ENCODE assay signal across 25 cellular contexts in genomic region chr2:46570396-46570795, GRCh38. TPM values are rescaled to one million over a fixed set of nuclear protein-coding genes. Genes with fewer than 3 reads are reported as not detected.
DNase-seq lines count a peak whose midpoint lies in the region; ATAC-seq, FAIRE-seq and TF ChIP-seq lines count a peak whose summit lies in the region.
"Had no signal": no experiment of that assay in that cellular context is flagged by ENCODE, and none has a peak within 500 bp of the region (broad histone marks: within the 10 kb centered on the region; RNA-seq: fewer than 3 reads in every experiment).

No MANE protein-coding gene starts in this region.

- CTCF ChIA-PET in GM12878 (lab: Yijun Ruan, JAX), result interaction anchor here (1.0 to 3.2 kb wide), 6 partner anchors 14 to 112 kb away, joined by 3 to 44 read pairs (median 6); no protein-coding TSS in a partner anchor
- CTCF ChIA-PET in PC-9 (lab: Charles Lee), result no interaction called here

- H3K79me2 ChIP-seq in GM12878 (ENCODE audit: control insufficient read depth, insufficient read depth, low read length), result peaks cover 29% of the 10 kb centered on the region
- no peaks in the 10 kb centered on the region for H3K79me2 ChIP-seq in PC-9 (ENCODE audit: low read depth)

- RAD21 ChIA-PET in GM12878 (lab: Charles Lee; ENCODE audit: unreplicated experiment), result interaction anchor here (1.0 to 5.7 kb wide), 6 partner anchors 23 to 100 kb away, joined by 3 to 127 read pairs (median 10); no protein-coding TSS in a partner anchor

- no peaks in the 10 kb centered on the region for H3F3A ChIP-seq in PC-9 (ENCODE audit: insufficient read depth, low read depth)

- TF ChIP-seq EP300 in GM12878 (IDR thresholded peaks at IDR 0.05; ENCODE audit: borderline replicate concordance in 1 of 2, control insufficient read depth in 1 of 2, low read depth in 2 of 2, low read length in 2 of 2), result no peak
- no peak for TF ChIP-seq EP300 in sigmoid colon (IDR thresholded peaks at IDR 0.05)

- H3K4me1 ChIP-seq in GM12878 (ENCODE audit: control insufficient read depth, insufficient read depth, low read length) (peaks cover 82% of the 10 kb centered on the region), sigmoid colon (peaks cover 0 to 96% (median 80%) of the 10 kb centered on the region in 4 donors), PC-9 (replicated peaks; ENCODE audit: insufficient read depth) (no peaks in the 10 kb centered on the region)

- peak overlapping the region; percentile 91 for H3K4me2 ChIP-seq in GM12878 (ENCODE audit: control insufficient read depth, insufficient read depth)
- no peak overlapping the region for H3K4me2 ChIP-seq in PC-9
- H3K4me2 ChIP-seq: GM23338, KMS-11 had no signal

- no peaks in the 10 kb centered on the region for H3K27me3 Mint-ChIP-seq in stimulated activated naive CD8-positive, alpha-beta T cell treated with anti-CD3 and anti-CD28 coated beads, Interleukin-15, Interleukin-2, amounts not matched to agents 100 ng/mL and 50 ng/mL, for 24 hours
- H3K27me3 Mint-ChIP-seq: CD4-positive, CD25-positive, alpha-beta regulatory T cell; T-cell had no signal

- H2AFZ ChIP-seq in GM12878 (ENCODE audit: control insufficient read depth, low read depth, low read length), result peak overlapping the region; percentile 55; the same call in 1 of the 2 replicates
- H2AFZ ChIP-seq in PC-9, result no peak overlapping the region
- H2AFZ ChIP-seq: GM23338 had no signal

- H3K36me3 Mint-ChIP-seq in stimulated activated naive CD8-positive, alpha-beta T cell treated with anti-CD3 and anti-CD28 coated beads, Interleukin-15, Interleukin-2, amounts not matched to agents 100 ng/mL and 50 ng/mL, for 24 hours (ENCODE audit: low read depth), result peaks cover 9% of the 10 kb centered on the region

- in situ Hi-C loops in GM12878 (cut with MboI), result no loop called here

- 27% methylated on average over 3 of the region's 3 CpGs for WGBS in GM12878 (ENCODE audit: insufficient coverage, insufficient replicate concordance, low lambda C conversion rate, missing lambda C conversion rate)
- 76 to 89% methylated on average over 3 of the region's 3 CpGs for WGBS in sigmoid colon, 2 donors

- TF ChIP-seq CTCF in GM12878 (IDR thresholded peaks at IDR 0.05 in 2 of 3, conservative IDR thresholded peaks at IDR 0.05 in 1 of 3; ENCODE audit: control insufficient read depth in 2 of 3, extremely low read depth in 1 of 3, insufficient read depth in 1 of 3, low read depth in 3 of 3, low read length in 3 of 3) (no peak), sigmoid colon (IDR thresholded peaks at IDR 0.05) (no peak), PC-9 (conservative IDR thresholded peaks at IDR 0.05) (no peak)

- no peak for DNase-seq in stimulated activated naive CD8-positive, alpha-beta T cell treated with anti-CD3 and anti-CD28 coated beads, Interleukin-15, Interleukin-2, amounts not matched to agents 100 U/mL and 50 U/mL, for 24 hours
- DNase-seq in GM12878 (ENCODE audit: low read depth, low spot score) (no peak), sigmoid colon (no peak), hypothalamus (lab: John Stamatoyannopoulos, UW) (no peak), NCI-H345 (lab: John Stamatoyannopoulos, UW) (no peak), superior temporal gyrus (ENCODE audit: extremely low spot score) (no peak), PC-9 (no peak)
- DNase-seq: activated gamma-delta T cell; CD4-positive, CD25-positive, alpha-beta regulatory T cell; central memory CD4-positive, alpha-beta T cell; erythroblast; left colon; NCI-H1048; NCI-H2029; NCI-H446; NK-92 treated with Interleukin-12 subunit alpha and Interleukin-12 subunit beta, amount 100 ng/mL, for 24 hours; retina; stimulated activated naive CD4-positive, alpha-beta T cell; T-cell had no signal

- POLR2A ChIA-PET in GM12878 (lab: Charles Lee), result interaction anchor here (1.2 to 6.4 kb wide), 4 partner anchors 18 to 72 kb away, joined by 3 to 91 read pairs (median 7); no protein-coding TSS in a partner anchor
- POLR2A ChIA-PET in PC-9 (lab: Charles Lee; ENCODE audit: unreplicated experiment), result no interaction called here

- H3K27ac ChIP-seq in GM12878 (ENCODE audit: control insufficient read depth, insufficient read depth) (peak overlapping the region; percentile 97), sigmoid colon (peak overlapping the region; percentile 72 to 83 (median 75)), PC-9 (no peak overlapping the region)
- H3K27ac ChIP-seq: KMS-11 had no signal

- no peak for FAIRE-seq in GM12878 (lab: Jason Lieb, UNC)
- FAIRE-seq: frontal cortex had no signal

- peak overlapping the region; percentile 70 for H3K9ac ChIP-seq in GM12878 (ENCODE audit: control insufficient read depth, insufficient read depth, low read length)
- H3K9ac ChIP-seq: KMS-11 had no signal

- no TSS peak for BruUV-seq in GM12878 (replicated peaks; lab: Mats Ljungman, UMichigan)
- no TSS peak for BruUV-seq in PC-9 (replicated peaks; lab: Mats Ljungman, UMichigan)

- H3K36me3 ChIP-seq in GM12878 (ENCODE audit: control insufficient read depth in 2 of 2, insufficient read depth in 2 of 2, low read length in 1 of 2) (peaks cover 0 to 2% of the 10 kb centered on the region in 2 experiments; a peak in 1 of 4 replicates), sigmoid colon (no peaks in the 10 kb centered on the region), PC-9 (ENCODE audit: low read depth) (no peaks in the 10 kb centered on the region)
- H3K36me3 ChIP-seq: neutrophil had no signal

- peak overlapping the region; percentile 41; the same call in 1 of the 2 replicates for H3K4me3 ChIP-seq in GM12878
- no peak overlapping the region for H3K4me3 ChIP-seq in sigmoid colon
- H3K4me3 ChIP-seq in PC-9, result no peak overlapping the region
- H3K4me3 ChIP-seq: GM23338 had no signal

- ATAC-seq in stimulated activated naive CD8-positive, alpha-beta T cell treated with anti-CD3 and anti-CD28 coated beads, Interleukin-15, Interleukin-2, amounts not matched to agents 100 U/mL and 50 U/mL, for 24 hours, result no peak
- ATAC-seq in GM12878, result no peak
- ATAC-seq: GM23338, left colon, T-cell had no signal

- TF ChIP-seq POLR2A in GM12878 (IDR thresholded peaks at IDR 0.05; ENCODE audit: low read depth, low read length) (no peak), sigmoid colon (IDR thresholded peaks at IDR 0.05) (no peak)

- intact Hi-C loops in GM12878 (cut with micrococcal nuclease; ENCODE audit: unreplicated experiment) (no loop called here), sigmoid colon (cut with DNase I) (no loop called here), PC-9 (cut with micrococcal nuclease; ENCODE audit: unreplicated experiment) (no loop called here)

- H3K4me1 Mint-ChIP-seq in stimulated activated naive CD8-positive, alpha-beta T cell treated with anti-CD3 and anti-CD28 coated beads, Interleukin-15, Interleukin-2, amounts not matched to agents 100 ng/mL and 50 ng/mL, for 24 hours (ENCODE audit: low read depth), result peaks cover 55% of the 10 kb centered on the region

- no peak for TF ChIP-seq RAD21 in GM12878 (IDR thresholded peaks at IDR 0.05; ENCODE audit: insufficient read depth, low read depth, low read length)

- no peaks in the 10 kb centered on the region for H3K9me3 Mint-ChIP-seq in stimulated activated naive CD8-positive, alpha-beta T cell treated with anti-CD3 and anti-CD28 coated beads, Interleukin-15, Interleukin-2, amounts not matched to agents 100 ng/mL and 50 ng/mL, for 24 hours
- H3K9me3 Mint-ChIP-seq: CD4-positive, CD25-positive, alpha-beta regulatory T cell; GM23338; mesothelial cell of epicardium; T-cell had no signal

- H3K27ac Mint-ChIP-seq in stimulated activated naive CD8-positive, alpha-beta T cell treated with anti-CD3 and anti-CD28 coated beads, Interleukin-15, Interleukin-2, amounts not matched to agents 100 ng/mL and 50 ng/mL, for 24 hours, result peak overlapping the region; percentile 22
- H3K27ac Mint-ChIP-seq: GM23338, mesothelial cell of epicardium had no signal

- H3K27me3 ChIP-seq in GM12878 (replicated peaks in 1 of 2; ENCODE audit: control insufficient read depth in 2 of 2, insufficient read depth in 2 of 2, low read length in 1 of 2) (no peaks in the 10 kb centered on the region), sigmoid colon (no peaks in the 10 kb centered on the region), PC-9 (ENCODE audit: insufficient read depth, low read depth) (no peaks in the 10 kb centered on the region)
- H3K27me3 ChIP-seq: neutrophil had no signal

- SMC1A ChIA-PET in GM12878 (lab: Charles Lee; ENCODE audit: uncharacterized antibody, unreplicated experiment), result interaction anchor here (1.1 to 9.1 kb wide), 12 partner anchors 13 to 100 kb away, joined by 3 to 188 read pairs (median 12); no protein-coding TSS in a partner anchor

- H3K9me2 ChIP-seq in PC-9 (ENCODE audit: insufficient read depth), result no peaks in the 10 kb centered on the region

- no peaks in the 10 kb centered on the region for H3K9me3 ChIP-seq in GM12878 (replicated peaks; ENCODE audit: control insufficient read depth, insufficient read depth, low read length)
- no peaks in the 10 kb centered on the region for H3K9me3 ChIP-seq in sigmoid colon
- H3K9me3 ChIP-seq in PC-9 (ENCODE audit: insufficient read depth, low read depth), result no peaks in the 10 kb centered on the region
- H3K9me3 ChIP-seq: neutrophil had no signal

- H3K4me3 Mint-ChIP-seq in stimulated activated naive CD8-positive, alpha-beta T cell treated with anti-CD3 and anti-CD28 coated beads, Interleukin-15, Interleukin-2, amounts not matched to agents 100 ng/mL and 50 ng/mL, for 24 hours, result no peak overlapping the region
- H3K4me3 Mint-ChIP-seq: CD4-positive, CD25-positive, alpha-beta regulatory T cell; GM23338; mesothelial cell of epicardium; T-cell had no signal

- H4K20me1 ChIP-seq in GM12878 (ENCODE audit: control insufficient read depth, insufficient read depth) (no peaks in the 10 kb centered on the region), PC-9 (ENCODE audit: insufficient read depth) (no peaks in the 10 kb centered on the region)

RNA-seq across cellular contexts. Expression of gene ATP6V1E2, which starts 28.0 kb away (rescaled TPM):
- total RNA-seq in GM12878 (2013; cell fraction: nucleolus; rRNA removed), result 14.5 and 16.0 TPM in 2 replicates
- total RNA-seq in GM12878 (2014; rRNA removed) (7.5 and 8.8 TPM in 2 replicates), GM12878 (2014; rRNA removed; fragmentation: Illumina TruSeq; extraction: Trizol) (7.9 and 8.3 TPM in 2 replicates), GM12878 (2021) (6.8 and 8.9 TPM in 2 replicates), sigmoid colon (1 to 10 TPM; 1.9 to 7.1 (median 3.6) TPM), PC-9 (2021) (23.9 and 24.1 TPM in 2 replicates)
- 5.3 TPM for polyA plus RNA-seq in GM12878 (2011; ENCODE audit: low read depth)
- polyA plus RNA-seq in GM12878 (2011; rRNA removed) (8.2 and 9.4 TPM in 2 replicates), GM12878 (2014; fragmentation: Illumina TruSeq; extraction: Trizol) (8.6 and 9.0 TPM in 2 replicates), GM12878 (2014; fragmentation: Nextera tagmentation; extraction: Ambion mirVana) (1 to 10 TPM; 2.7 to 3.9 TPM), GM12878 (2014; rRNA removed) (5.9 and 6.4 TPM in 2 replicates), GM12878 (2016; fragmentation: Nextera tagmentation; extraction: Ambion mirVana) (1 to 10 TPM; 5.4 to 6.7 TPM), sigmoid colon (1 to 10 TPM; 1.8 to 4.3 (median 2.1) TPM)
- 8.1 and 8.3 TPM in 2 replicates for polyA plus RNA-seq in GM12878 (2011; cell fraction: cytosol; rRNA removed)
- polyA plus RNA-seq in GM12878 (2011; cell fraction: nucleus; rRNA removed), result 9.7 and 10.9 TPM in 2 replicates
- 7.6 and 9.1 TPM in 2 replicates for polyA plus RNA-seq in GM12878 (2012)
- 8.4 and 9.1 TPM in 2 replicates for polyA minus RNA-seq in GM12878 (2011; rRNA and poly(A)+ RNA removed)
- 4.2 and 6.7 TPM in 2 replicates for polyA minus RNA-seq in GM12878 (2011; cell fraction: cytosol; rRNA and poly(A)+ RNA removed)
- 6.5 and 9.8 TPM in 2 replicates for polyA minus RNA-seq in GM12878 (2011; cell fraction: nucleus; rRNA and poly(A)+ RNA removed)

RNA-seq across cellular contexts. Expression of gene RHOQ, which starts 28.1 kb away (rescaled TPM):
- 132 and 135 TPM in 2 replicates for total RNA-seq in GM12878 (2013; cell fraction: nucleolus; rRNA removed)
- total RNA-seq in GM12878 (2014; rRNA removed), result 23.6 and 26.9 TPM in 2 replicates
- total RNA-seq in GM12878 (2014; rRNA removed; fragmentation: Illumina TruSeq; extraction: Trizol), result 30.9 and 32.2 TPM in 2 replicates
- 25.6 and 28.3 TPM in 2 replicates for total RNA-seq in GM12878 (2021)
- 26.9 TPM for polyA plus RNA-seq in GM12878 (2011; ENCODE audit: low read depth)
- 79.6 and 87.5 TPM in 2 replicates for polyA plus RNA-seq in GM12878 (2011; rRNA removed)
- 38.2 and 51.3 TPM in 2 replicates for polyA plus RNA-seq in GM12878 (2011; cell fraction: cytosol; rRNA removed)
- polyA plus RNA-seq in GM12878 (2011; cell fraction: nucleus; rRNA removed), result 113 and 146 TPM in 2 replicates
- 48.1 and 55.1 TPM in 2 replicates for polyA plus RNA-seq in GM12878 (2012)
- polyA plus RNA-seq in GM12878 (2014; fragmentation: Illumina TruSeq; extraction: Trizol), result 39.3 and 43.3 TPM in 2 replicates
- 10 to 100 TPM; 11.7 to 12.2 TPM for polyA plus RNA-seq in GM12878 (2014; fragmentation: Nextera tagmentation; extraction: Ambion mirVana)
- 24.0 and 25.7 TPM in 2 replicates for polyA plus RNA-seq in GM12878 (2014; rRNA removed)
- polyA plus RNA-seq in GM12878 (2016; fragmentation: Nextera tagmentation; extraction: Ambion mirVana), result 1 to 10 TPM; 4.6 to 6.0 TPM
- 45.8 and 52.7 TPM in 2 replicates for polyA minus RNA-seq in GM12878 (2011; rRNA and poly(A)+ RNA removed)
- 14.4 and 17.3 TPM in 2 replicates for polyA minus RNA-seq in GM12878 (2011; cell fraction: cytosol; rRNA and poly(A)+ RNA removed)
- 60.0 and 84.1 TPM in 2 replicates for polyA minus RNA-seq in GM12878 (2011; cell fraction: nucleus; rRNA and poly(A)+ RNA removed)
- 100 to 1,000 TPM; 124 to 146 (median 136) TPM for total RNA-seq in sigmoid colon
- polyA plus RNA-seq in sigmoid colon, result 10 to 100 TPM; 17.1 to 37.2 (median 24.7) TPM
- total RNA-seq in PC-9 (2021), result 19.5 and 19.7 TPM in 2 replicates

RNA-seq across cellular contexts. Expression of gene PIGF, which starts 46.4 kb away (rescaled TPM):
- 113 and 119 TPM in 2 replicates for total RNA-seq in GM12878 (2013; cell fraction: nucleolus; rRNA removed)
- total RNA-seq in GM12878 (2014; rRNA removed) (17.5 and 26.9 TPM in 2 replicates), GM12878 (2014; rRNA removed; fragmentation: Illumina TruSeq; extraction: Trizol) (18.8 and 21.1 TPM in 2 replicates), GM12878 (2021) (19.7 and 19.8 TPM in 2 replicates), sigmoid colon (10 to 100 TPM in 2 of 4 donors, 1 to 10 TPM in 2; 5.4 to 13.2 (median 10.8) TPM), PC-9 (2021) (27.8 and 31.4 TPM in 2 replicates)
- polyA plus RNA-seq in GM12878 (2011; ENCODE audit: low read depth), result 16.5 TPM
- polyA plus RNA-seq in GM12878 (2011; rRNA removed) (65.3 and 88.6 TPM in 2 replicates), GM12878 (2014; fragmentation: Illumina TruSeq; extraction: Trizol) (21.5 and 27.7 TPM in 2 replicates), GM12878 (2014; fragmentation: Nextera tagmentation; extraction: Ambion mirVana) (10 to 100 TPM; 71.6 to 84.1 TPM), GM12878 (2014; rRNA removed) (16.4 and 24.2 TPM in 2 replicates), GM12878 (2016; fragmentation: Nextera tagmentation; extraction: Ambion mirVana) (10 to 100 TPM; 58.5 to 63.5 TPM), sigmoid colon (10 to 100 TPM; 10.2 to 23.0 (median 18.3) TPM)
- polyA plus RNA-seq in GM12878 (2011; cell fraction: cytosol; rRNA removed), result 23.4 and 24.3 TPM in 2 replicates
- polyA plus RNA-seq in GM12878 (2011; cell fraction: nucleus; rRNA removed), result 39.6 and 44.4 TPM in 2 replicates
- 18.8 and 28.7 TPM in 2 replicates for polyA plus RNA-seq in GM12878 (2012)
- 24.1 and 34.1 TPM in 2 replicates for polyA minus RNA-seq in GM12878 (2011; rRNA and poly(A)+ RNA removed)
- polyA minus RNA-seq in GM12878 (2011; cell fraction: cytosol; rRNA and poly(A)+ RNA removed), result 12.8 and 16.2 TPM in 2 replicates
- polyA minus RNA-seq in GM12878 (2011; cell fraction: nucleus; rRNA and poly(A)+ RNA removed), result 42.1 and 60.4 TPM in 2 replicates

RNA-seq across cellular contexts. Expression of gene CRIPT, which starts 46.6 kb away (rescaled TPM):
- total RNA-seq in GM12878 (2013; cell fraction: nucleolus; rRNA removed), result 24.2 and 26.8 TPM in 2 replicates
- total RNA-seq in GM12878 (2014; rRNA removed) (5.3 and 8.4 TPM in 2 replicates), GM12878 (2014; rRNA removed; fragmentation: Illumina TruSeq; extraction: Trizol) (7.3 and 8.4 TPM in 2 replicates), GM12878 (2021) (6.9 and 7.3 TPM in 2 replicates), sigmoid colon (10 to 100 TPM; 15.1 to 30.1 (median 22.1) TPM), PC-9 (2021) (19.8 and 27.3 TPM in 2 replicates)
- polyA plus RNA-seq in GM12878 (2011; ENCODE audit: low read depth), result 7.3 TPM
- polyA plus RNA-seq in GM12878 (2011; rRNA removed) (12.7 and 21.2 TPM in 2 replicates), GM12878 (2014; fragmentation: Illumina TruSeq; extraction: Trizol) (9.4 and 12.2 TPM in 2 replicates), GM12878 (2014; fragmentation: Nextera tagmentation; extraction: Ambion mirVana) (10 to 100 TPM; 27.2 to 31.1 TPM), GM12878 (2014; rRNA removed) (3.6 and 6.2 TPM in 2 replicates), GM12878 (2016; fragmentation: Nextera tagmentation; extraction: Ambion mirVana) (10 to 100 TPM; 18.8 to 22.0 TPM), sigmoid colon (10 to 100 TPM in 2 of 3 donors, 1 to 10 TPM in 1; 6.9 to 22.4 (median 17.4) TPM)
- polyA plus RNA-seq in GM12878 (2011; cell fraction: cytosol; rRNA removed), result 2.6 and 4.1 TPM in 2 replicates
- 3.7 and 4.0 TPM in 2 replicates for polyA plus RNA-seq in GM12878 (2011; cell fraction: nucleus; rRNA removed)
- 8.1 and 11.8 TPM in 2 replicates for polyA plus RNA-seq in GM12878 (2012)
- 3.3 and 3.9 TPM in 2 replicates for polyA minus RNA-seq in GM12878 (2011; rRNA and poly(A)+ RNA removed)
- polyA minus RNA-seq in GM12878 (2011; cell fraction: cytosol; rRNA and poly(A)+ RNA removed), result 1.0 and 2.1 TPM in 2 replicates
- 4.4 and 6.9 TPM in 2 replicates for polyA minus RNA-seq in GM12878 (2011; cell fraction: nucleus; rRNA and poly(A)+ RNA removed)
